Comparison of ENCODE assay signal across 10 cellular contexts in the genomic region with DNA sequence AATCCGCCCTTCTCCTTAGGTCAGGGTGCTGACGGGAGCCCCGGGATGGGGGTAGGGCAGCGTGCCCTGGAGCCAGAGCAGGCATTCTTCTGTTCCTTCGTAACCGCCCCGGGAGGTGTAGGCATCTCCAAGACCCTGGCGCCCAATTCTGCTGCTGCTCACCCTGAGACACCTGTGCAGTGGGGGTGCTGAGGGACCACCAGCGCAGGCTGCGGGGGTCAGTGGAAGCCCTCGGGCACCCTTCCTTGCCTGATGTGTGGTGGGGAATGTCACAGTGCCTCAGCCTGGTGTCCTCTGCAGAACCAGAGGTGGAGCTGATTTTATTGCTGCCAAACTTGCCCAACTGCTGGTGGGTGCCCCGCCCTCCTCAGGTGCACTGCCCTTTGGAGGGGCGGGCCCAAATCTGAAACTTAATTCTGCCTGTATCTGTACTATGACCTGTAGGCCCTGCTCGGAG. TPM values are rescaled to one million over a fixed set of nuclear protein-coding genes. Genes with fewer than 3 reads are reported as not detected.
DNase-seq lines count a peak whose midpoint lies in the region; ATAC-seq and TF ChIP-seq lines count a peak whose summit lies in the region.
"Had no signal": no experiment of that assay in that cellular context is flagged by ENCODE, and none has a peak within 500 bp of the region (broad histone marks: within the 10 kb centered on the region; RNA-seq: fewer than 3 reads in every experiment).

No MANE protein-coding gene starts in this region.

- DNase-seq in heart right ventricle (no peak), Right ventricle myocardium inferior (ENCODE audit: missing footprints) (no peak), left lobe of liver (ENCODE audit: low spot score) (peak; percentile 79), upper lobe of left lung (peak in 1 of 2 donors; percentile 52), NCI-H1105 treated with DMSO at 0.1 percent for 48 hours (lab: John Stamatoyannopoulos, UW) (no peak), GM20000 (ENCODE audit: low spot score) (no peak)
- peak; percentile 61 for DNase-seq in activated CD8-positive, alpha-beta T cell treated with anti-CD3 and anti-CD28 coated beads for 36 hours

- H3K9me3 ChIP-seq in heart right ventricle (no peaks in the 10 kb centered on the region), upper lobe of left lung (no peaks in the 10 kb centered on the region)

- H3K36me3 ChIP-seq in heart right ventricle (peaks cover 0 to 14% (median 0%) of the 10 kb centered on the region in 9 donors), upper lobe of left lung (no peaks in the 10 kb centered on the region)

- H3K27ac ChIP-seq in heart right ventricle (peak overlapping the region; percentile 60 to 98 (median 90)), upper lobe of left lung (peak overlapping the region; percentile 88 to 99 (median 96))

- ATAC-seq in heart right ventricle (no peak), Right ventricle myocardium inferior (no peak), left lobe of liver (peak; percentile 89), upper lobe of left lung (ENCODE audit: low FRiP score in 2 of 2) (no peak), GM18511 (IDR thresholded peaks at IDR 0.05; ENCODE audit: unreplicated experiment) (no peak)
- no peak for ATAC-seq in activated CD8-positive, alpha-beta T cell treated with anti-CD3 and anti-CD28 coated beads for 36 hours
- ATAC-seq: sciatic nerve had no signal

- TF ChIP-seq CTCF in heart right ventricle (IDR thresholded peaks at IDR 0.05), result no peak
- TF ChIP-seq CTCF in activated CD8-positive, alpha-beta T cell treated with anti-CD3 and anti-CD28 coated beads for 36 hours (IDR thresholded peaks at IDR 0.05), result no peak
- TF ChIP-seq CTCF in upper lobe of left lung (IDR thresholded peaks at IDR 0.05), result no peak
- no peak for TF ChIP-seq CTCF in GM20000 (IDR thresholded peaks at IDR 0.05; ENCODE audit: extremely low read depth, missing control alignments)

- no peaks in the 10 kb centered on the region for H3K27me3 Mint-ChIP-seq in activated CD8-positive, alpha-beta T cell treated with anti-CD3 and anti-CD28 coated beads for 36 hours

- H3K36me3 Mint-ChIP-seq in activated CD8-positive, alpha-beta T cell treated with anti-CD3 and anti-CD28 coated beads for 36 hours (ENCODE audit: low read depth), result peaks cover 65% of the 10 kb centered on the region

- H3K9me3 Mint-ChIP-seq in activated CD8-positive, alpha-beta T cell treated with anti-CD3 and anti-CD28 coated beads for 36 hours, result no peaks in the 10 kb centered on the region

- H3K4me3 Mint-ChIP-seq in activated CD8-positive, alpha-beta T cell treated with anti-CD3 and anti-CD28 coated beads for 36 hours, result peak overlapping the region; percentile 98

- H3K4me1 Mint-ChIP-seq in activated CD8-positive, alpha-beta T cell treated with anti-CD3 and anti-CD28 coated beads for 36 hours (ENCODE audit: low read depth), result peaks cover 67% of the 10 kb centered on the region

- peaks cover 51 to 97% (median 95%) of the 10 kb centered on the region in 9 donors for H3K4me1 ChIP-seq in heart right ventricle
- peaks cover 91 to 100% (median 95%) of the 10 kb centered on the region in 4 donors for H3K4me1 ChIP-seq in upper lobe of left lung

- no peak for TF ChIP-seq POLR2A in upper lobe of left lung (IDR thresholded peaks at IDR 0.05)

- intact Hi-C loops in heart right ventricle (cut with DNase I), result loop anchor here in 2 of 10 donors (10.0 kb wide), 2 partner anchors 56 to 416 kb away; a partner anchor contains a TSS
- intact Hi-C loops in Right ventricle myocardium inferior (cut with DNase I), result loop anchor here (5.0 kb wide), 1 partner anchor 103 kb away; a partner anchor contains a TSS
- intact Hi-C loops in activated CD8-positive, alpha-beta T cell treated with anti-CD3 and anti-CD28 coated beads for 36 hours (cut with micrococcal nuclease), result loop anchor here (5.0 kb wide), 1 partner anchor 387 kb away; no protein-coding TSS in a partner anchor

- H3K27me3 ChIP-seq in heart right ventricle (no peaks in the 10 kb centered on the region), upper lobe of left lung (no peaks in the 10 kb centered on the region)

- H3K4me3 ChIP-seq in heart right ventricle, result peak overlapping the region in 4 of 10 donors; percentile 10 to 88 (median 12)
- H3K4me3 ChIP-seq in upper lobe of left lung, result peak overlapping the region in 3 of 4 donors; percentile 20 to 29 (median 27)

- POLR2A ChIA-PET in activated CD8-positive, alpha-beta T cell treated with anti-CD3 and anti-CD28 coated beads for 36 hours (lab: Charles Lee), result interaction anchor here (1.0 to 21.2 kb wide), 5 partner anchors 2 to 157 kb away, joined by 3 to 410 read pairs (median 20); a partner anchor contains a TSS

- CTCF ChIA-PET in activated CD8-positive, alpha-beta T cell treated with anti-CD3 and anti-CD28 coated beads for 36 hours (lab: Charles Lee), result interaction anchor here (25.9 to 30.3 kb wide), 2 partner anchors 1 to 12 kb away, joined by 1327 read pairs; a partner anchor contains a TSS

- peak overlapping the region; percentile 98 for H3K27ac Mint-ChIP-seq in activated CD8-positive, alpha-beta T cell treated with anti-CD3 and anti-CD28 coated beads for 36 hours

- no peak for TF ChIP-seq EP300 in upper lobe of left lung (IDR thresholded peaks at IDR 0.05)

- WGBS in heart right ventricle, 2 donors, result 65 to 70% methylated on average over 14 of the region's 14 CpGs
- 40 to 73% methylated on average over 3 to 12 of the region's 14 CpGs for WGBS in upper lobe of left lung, 2 donors

RNA-seq across cellular contexts. Expression of a gene that starts 7.3 kb away (rescaled TPM):
- 10 to 100 TPM; 20.3 to 48.6 (median 24.8) TPM for total RNA-seq in heart right ventricle
- polyA plus RNA-seq in heart right ventricle, result 10 to 100 TPM; 19.7 to 35.2 TPM
- 41.8 TPM for total RNA-seq in Right ventricle myocardium inferior
- total RNA-seq in activated CD8-positive, alpha-beta T cell treated with anti-CD3 and anti-CD28 coated beads for 36 hours, result 100 to 1,000 TPM; 254 to 260 TPM
- 32.7 TPM for total RNA-seq in left lobe of liver
- 100 to 1,000 TPM in 1 of 6 donors, 10 to 100 TPM in 5; 32.7 to 104 (median 64.8) TPM for total RNA-seq in upper lobe of left lung

RNA-seq across cellular contexts. Expression of a gene that starts 23.4 kb away (rescaled TPM):
- 10 to 100 TPM in 4 of 10 donors, 1 to 10 TPM in 6; 6.3 to 47.4 (median 9.0) TPM for total RNA-seq in heart right ventricle
- 10 to 100 TPM in 1 of 2 donors, under 1 TPM in 1; 0.03 to 18.4 TPM for polyA plus RNA-seq in heart right ventricle
- total RNA-seq in Right ventricle myocardium inferior, result 21.9 TPM
- under 1 TPM in 1 of 2 experiments, not detected in 1; 0.11 TPM for total RNA-seq in activated CD8-positive, alpha-beta T cell treated with anti-CD3 and anti-CD28 coated beads for 36 hours
- total RNA-seq in left lobe of liver, result not detected
- total RNA-seq in upper lobe of left lung, result 1 to 10 TPM in 1 of 6 donors, not detected in 5; 1.0 TPM
- total RNA-seq: Daoy, sciatic nerve had no signal

RNA-seq across cellular contexts. Expression of a gene that starts 37.2 kb away (rescaled TPM):
- 1 to 10 TPM in 7 of 10 donors, under 1 TPM in 2, not detected in 1; 0.64 to 6.1 (median 1.3) TPM for total RNA-seq in heart right ventricle
- polyA plus RNA-seq in heart right ventricle, result 10 to 100 TPM in 1 of 2 donors, under 1 TPM in 1; 0.04 to 14.6 TPM
- total RNA-seq in Right ventricle myocardium inferior, result 2.8 TPM
- under 1 TPM in 1 of 2 experiments, not detected in 1; 0.11 TPM for total RNA-seq in activated CD8-positive, alpha-beta T cell treated with anti-CD3 and anti-CD28 coated beads for 36 hours
- total RNA-seq in left lobe of liver, result not detected
- total RNA-seq in upper lobe of left lung, result not detected
- total RNA-seq: Daoy, sciatic nerve had no signal

RNA-seq across cellular contexts. Expression of a gene that starts 40.6 kb away (rescaled TPM):
- total RNA-seq in heart right ventricle (under 1 TPM in 1 of 10 donors, not detected in 9; 0.11 TPM), Right ventricle myocardium inferior (not detected), left lobe of liver (120 TPM), upper lobe of left lung (under 1 TPM in 2 of 6 donors, not detected in 4; 0.15 to 0.80 TPM)
- polyA plus RNA-seq in heart right ventricle, result not detected
- total RNA-seq in activated CD8-positive, alpha-beta T cell treated with anti-CD3 and anti-CD28 coated beads for 36 hours, result not detected
- total RNA-seq: Daoy, sciatic nerve had no signal

RNA-seq across cellular contexts. Expression of a gene that starts 53.8 kb away (rescaled TPM):
- total RNA-seq in heart right ventricle (10 to 100 TPM; 21.3 to 44.0 (median 24.7) TPM), Right ventricle myocardium inferior (42.3 TPM), left lobe of liver (23.8 TPM), upper lobe of left lung (100 to 1,000 TPM in 1 of 6 donors, 10 to 100 TPM in 5; 40.6 to 158 (median 65.0) TPM)
- polyA plus RNA-seq in heart right ventricle, result 10 to 100 TPM; 22.5 to 56.3 TPM
- 10 to 100 TPM; 45.9 to 49.3 TPM for total RNA-seq in activated CD8-positive, alpha-beta T cell treated with anti-CD3 and anti-CD28 coated beads for 36 hours

Comparison
In these comparisons a context has a peak if more than half of its experiments do, and no peak if none do; other contexts are left out.
1. DNase-seq: peak in activated CD8-positive, alpha-beta T cell treated with anti-CD3 and anti-CD28 coated beads for 36 hours (single experiment) and left lobe of liver (single experiment); none in heart right ventricle (0 of 2), Right ventricle myocardium inferior (single experiment), NCI-H1105 treated with DMSO at 0.1 percent for 48 hours (single experiment) and GM20000 (single experiment).